ENCODE assay signal across 20 cellular contexts in genomic region chr13:98427331-98427995, GRCh38.
"Had no signal": no experiment of that assay in that cellular context is flagged by ENCODE, and none has a peak within 500 bp of the region (broad histone marks: within the 10 kb centered on the region; RNA-seq: fewer than 3 reads in every experiment).

No MANE protein-coding gene starts in this region.

- H3K27ac Mint-ChIP-seq: activated CD4-positive, alpha-beta memory T cell treated with anti-CD3 and anti-CD28 coated beads, Interleukin-2, amount 10 ng/mL, durations not matched to agents 7 days and 5 days; activated CD4-positive, alpha-beta T cell treated with anti-CD3 and anti-CD28 coated beads, Interleukin-2, amount 10 ng/mL, durations not matched to agents 24 days and 14 days; stimulated activated naive CD8-positive, alpha-beta T cell treated with anti-CD3 and anti-CD28 coated beads, Interleukin-15, amount 100 ng/mL, for 72 hours; T-helper 17 cell had no signal

- H3K4me2 ChIP-seq: hepatocyte had no signal

- H3K4me3 ChIP-seq: ascending aorta, hepatocyte, mucosa of descending colon, tibial nerve had no signal

- H3K9me3 Mint-ChIP-seq: activated CD4-positive, alpha-beta memory T cell treated with anti-CD3 and anti-CD28 coated beads, Interleukin-2, amount 10 ng/mL, durations not matched to agents 7 days and 5 days; activated CD4-positive, alpha-beta T cell treated with anti-CD3 and anti-CD28 coated beads, Interleukin-2, amount 10 ng/mL, durations not matched to agents 24 days and 14 days; stimulated activated naive CD8-positive, alpha-beta T cell treated with anti-CD3 and anti-CD28 coated beads, Interleukin-15, amount 100 ng/mL, for 72 hours had no signal

- H3K27me3 ChIP-seq: ascending aorta, brain microvascular endothelial cell, hepatocyte, tibial nerve had no signal

- H3K36me3 ChIP-seq: ascending aorta had no signal

- H3K4me3 Mint-ChIP-seq: activated CD4-positive, alpha-beta memory T cell treated with anti-CD3 and anti-CD28 coated beads, Interleukin-2, amount 10 ng/mL, durations not matched to agents 7 days and 5 days; activated CD4-positive, alpha-beta T cell treated with anti-CD3 and anti-CD28 coated beads, Interleukin-2, amount 10 ng/mL, durations not matched to agents 24 days and 14 days; stimulated activated naive CD8-positive, alpha-beta T cell treated with anti-CD3 and anti-CD28 coated beads, Interleukin-15, amount 100 ng/mL, for 72 hours; T-helper 17 cell had no signal

- H3K4me1 Mint-ChIP-seq: activated CD4-positive, alpha-beta memory T cell treated with anti-CD3 and anti-CD28 coated beads, Interleukin-2, amount 10 ng/mL, durations not matched to agents 7 days and 5 days; activated CD4-positive, alpha-beta T cell treated with anti-CD3 and anti-CD28 coated beads, Interleukin-2, amount 10 ng/mL, durations not matched to agents 24 days and 14 days; stimulated activated naive CD8-positive, alpha-beta T cell treated with anti-CD3 and anti-CD28 coated beads, Interleukin-15, amount 100 ng/mL, for 72 hours had no signal

- H3K9me3 ChIP-seq: ascending aorta, mucosa of descending colon, tibial nerve had no signal

- DNase-seq: activated CD4-positive, alpha-beta memory T cell treated with anti-CD3 and anti-CD28 coated beads, Interleukin-2, amount 10 ng/mL, durations not matched to agents 7 days and 5 days; activated CD4-positive, alpha-beta T cell treated with anti-CD3 and anti-CD28 coated beads, Interleukin-2, amount 10 ng/mL, durations not matched to agents 24 days and 14 days; activated CD4-positive, CD25-positive, alpha-beta regulatory T cell; activated effector memory CD4-positive, alpha-beta T cell treated with anti-CD3 and anti-CD28 coated beads, Interleukin-2, amount 50 U/mL, for 16 hours; activated naive CD4-positive, alpha-beta T cell treated with anti-CD3 and anti-CD28 coated beads, Interleukin-2, amount 50 U/mL, for 16 hours; cortex of kidney; kidney glomerular epithelial cell; mesendoderm; mucosa of descending colon; nucleus accumbens; stimulated activated CD4-positive, alpha-beta T cell treated with anti-CD3 and anti-CD28 coated beads, Interleukin-12 subunit alpha, Interleukin-12 subunit beta, amount 100 ng/mL, for 4 hours; stimulated activated naive CD8-positive, alpha-beta T cell treated with anti-CD3 and anti-CD28 coated beads, Interleukin-15, amount 100 ng/mL, for 72 hours; SW 1271; T-helper 17 cell had no signal

- H3K27ac ChIP-seq: ascending aorta, brain microvascular endothelial cell, epithelial cell of prostate, hepatocyte, parathyroid adenoma, tibial nerve had no signal

- H2AFZ ChIP-seq: hepatocyte, parathyroid adenoma had no signal

- H3K4me1 ChIP-seq: ascending aorta, parathyroid adenoma, tibial nerve had no signal

- H3K79me2 ChIP-seq: hepatocyte, parathyroid adenoma had no signal

- H3K9ac ChIP-seq: parathyroid adenoma had no signal
